Comparison of ENCODE assay signal across 1 cellular context in genomic region chr19:51688665-51689571, GRCh38.
TF ChIP-seq lines count a peak whose summit lies in the region.

No MANE protein-coding gene starts in this region.

TF ChIP-seq in K562, 482 proteins besides CTCF, POLR2A, EP300 and RAD21 (continued from another document and continues in another):
- TF ChIP-seq MGA (IDR thresholded peaks at IDR 0.05) (no peak), ZNF197 (CRISPR knock-in tag; IDR thresholded peaks at IDR 0.05; ENCODE audit: low read depth) (no peak), MTF1 (CRISPR knock-in tag; IDR thresholded peaks at IDR 0.05; ENCODE audit: borderline replicate concordance) (no peak), TBP (optimal IDR thresholded peaks at IDR 0.05; ENCODE audit: low read depth, low read length) (peak; percentile 38), ZNF445 (CRISPR knock-in tag; IDR thresholded peaks at IDR 0.05; ENCODE audit: low read depth) (no peak), CEBPG (CRISPR knock-in tag; IDR thresholded peaks at IDR 0.05) (no peak), CEBPG (tag; conservative IDR thresholded peaks at IDR 0.05 in 1 of 2, IDR thresholded peaks at IDR 0.05 in 1 of 2) (no peak), GABPA (tag; conservative IDR thresholded peaks at IDR 0.05; ENCODE audit: low read depth) (0 out of 2 replicates have a peak, but pooled peaks have one; percentile 7), THRB (CRISPR knock-in tag; conservative IDR thresholded peaks at IDR 0.05) (peak; percentile 78), ZNF184 (CRISPR knock-in tag; IDR thresholded peaks at IDR 0.05) (no peak), ZEB2 (IDR thresholded peaks at IDR 0.05) (peak; percentile 65), HDAC1 (IDR thresholded peaks at IDR 0.05) (peak in 1 of 2 experiments; percentile 95; a peak in 2 of 4 replicates), PPARD (CRISPR knock-in tag; IDR thresholded peaks at IDR 0.05) (no peak), SRSF9 (IDR thresholded peaks at IDR 0.05; ENCODE audit: borderline replicate concordance, low read depth, low read length) (no peak), EGR1 (conservative IDR thresholded peaks at IDR 0.05) (0 out of 2 replicates have a peak, but pooled peaks have one; percentile 5), PCBP1 (IDR thresholded peaks at IDR 0.05; ENCODE audit: low read depth, low read length, poor library complexity, severe bottlenecking) (peak; percentile 73), ZFPM2 (CRISPR knock-in tag; IDR thresholded peaks at IDR 0.05) (no peak), CBX8 (IDR thresholded peaks at IDR 0.05; ENCODE audit: borderline replicate concordance, extremely low read depth, low read depth, low read length, poor library complexity, severe bottlenecking) (no peak), MAZ (CRISPR knock-in tag; conservative IDR thresholded peaks at IDR 0.05 in 1 of 2, IDR thresholded peaks at IDR 0.05 in 1 of 2) (peak; percentile 67 to 83), ZNF407 (IDR thresholded peaks at IDR 0.05; ENCODE audit: low read depth) (peak; percentile 58), RUNX1 (IDR thresholded peaks at IDR 0.05; ENCODE audit: low read depth) (no peak), PRDM10 (IDR thresholded peaks at IDR 0.05; ENCODE audit: partially characterized antibody) (no peak), XRCC4 (IDR thresholded peaks at IDR 0.05; ENCODE audit: extremely low read depth, insufficient read depth, insufficient read length) (no peak), TCFL5 (CRISPR knock-in tag; conservative IDR thresholded peaks at IDR 0.05) (no peak)
